ENCODE assay signal across 12 cellular contexts in the genomic region with DNA sequence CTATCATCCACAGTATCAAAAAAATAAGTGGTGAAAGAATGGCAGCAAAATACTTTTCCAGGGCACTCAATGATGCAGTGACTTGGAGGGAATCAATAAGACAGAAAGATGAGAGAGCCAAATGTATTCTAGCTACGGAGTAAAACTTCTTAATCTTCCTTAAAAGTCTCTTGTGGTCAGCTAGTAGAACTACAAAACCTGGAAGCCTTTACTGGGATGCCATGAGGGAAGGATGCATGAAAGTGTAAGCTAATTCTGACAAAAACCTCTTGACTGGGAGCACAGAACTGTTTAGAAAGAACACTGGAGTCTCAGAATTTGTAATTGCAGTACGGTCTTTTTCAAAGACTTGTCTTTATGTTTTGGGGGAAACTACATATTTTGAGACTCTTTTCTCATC.
"Had no signal": no experiment of that assay in that cellular context is flagged by ENCODE, and none has a peak within 500 bp of the region (broad histone marks: within the 10 kb centered on the region; RNA-seq: fewer than 3 reads in every experiment).

No MANE protein-coding gene starts in this region.

- H3K27me3 ChIP-seq: esophagus muscularis mucosa, gastroesophageal sphincter had no signal

- H3K36me3 ChIP-seq: esophagus muscularis mucosa, gastroesophageal sphincter had no signal

- DNase-seq: effector memory CD4-positive, alpha-beta T cell; glutamatergic neuron; kidney glomerular epithelial cell; naive thymus-derived CD4-positive, alpha-beta T cell; right cardiac atrium; small intestine; stimulated activated CD4-positive, alpha-beta T cell treated with anti-CD3 and anti-CD28 coated beads, Interleukin-2, amount 100 ng/mL, for 48 hours; stimulated activated naive CD4-positive, alpha-beta T cell treated with Interleukin-2 at 50 U/mL for 16 hours; trophoblast cell had no signal

- H3K4me1 ChIP-seq: esophagus muscularis mucosa, gastroesophageal sphincter had no signal

- H3K27me3 Mint-ChIP-seq: naive thymus-derived CD4-positive, alpha-beta T cell had no signal

- H3K27ac Mint-ChIP-seq: naive thymus-derived CD4-positive, alpha-beta T cell had no signal

- H3K4me3 Mint-ChIP-seq: naive thymus-derived CD4-positive, alpha-beta T cell had no signal

- H3K4me1 Mint-ChIP-seq: naive thymus-derived CD4-positive, alpha-beta T cell had no signal

- H3K4me3 ChIP-seq: esophagus muscularis mucosa, gastroesophageal sphincter had no signal

- H3K36me3 Mint-ChIP-seq: naive thymus-derived CD4-positive, alpha-beta T cell had no signal

- H3K27ac ChIP-seq: epithelial cell of prostate, esophagus muscularis mucosa, gastroesophageal sphincter had no signal
